In the genomic region with DNA sequence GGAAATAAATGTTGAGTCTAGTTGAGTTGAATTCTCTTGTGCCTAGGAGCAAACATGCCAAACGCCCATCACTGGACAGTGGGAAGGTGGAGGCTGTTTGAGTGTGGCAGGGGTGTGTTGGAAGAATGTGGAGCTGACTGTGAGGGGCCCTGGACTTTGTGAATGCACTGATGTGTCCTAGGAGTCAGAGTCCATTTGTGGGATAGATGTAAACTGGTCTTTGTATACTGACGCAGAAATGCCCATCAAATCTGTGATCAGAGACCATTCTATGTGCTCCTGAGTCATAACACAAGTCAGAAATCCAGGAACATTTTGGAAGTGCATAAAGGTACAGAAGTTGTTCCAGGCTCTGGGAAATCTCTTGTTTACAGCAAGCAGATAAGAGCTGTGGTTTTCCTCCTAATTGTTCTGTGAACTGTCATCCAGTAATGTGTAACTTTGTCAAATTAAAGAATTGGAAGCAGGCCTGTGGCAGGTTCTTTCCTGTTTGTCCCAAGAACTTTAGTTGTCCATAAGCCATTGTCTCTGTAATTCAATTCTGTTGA, we compare ENCODE assay signal across 1 cellular context.
A peak's percentile ranks its signal among the peaks of the same experiment; 100 is the strongest.
TF ChIP-seq lines count a peak whose summit lies in the region.

No MANE protein-coding gene starts in this region.

TF ChIP-seq in HepG2, 621 proteins besides CTCF, POLR2A, EP300 and RAD21 (continued from another document and continues in another):
- TF ChIP-seq, protein P1, sequence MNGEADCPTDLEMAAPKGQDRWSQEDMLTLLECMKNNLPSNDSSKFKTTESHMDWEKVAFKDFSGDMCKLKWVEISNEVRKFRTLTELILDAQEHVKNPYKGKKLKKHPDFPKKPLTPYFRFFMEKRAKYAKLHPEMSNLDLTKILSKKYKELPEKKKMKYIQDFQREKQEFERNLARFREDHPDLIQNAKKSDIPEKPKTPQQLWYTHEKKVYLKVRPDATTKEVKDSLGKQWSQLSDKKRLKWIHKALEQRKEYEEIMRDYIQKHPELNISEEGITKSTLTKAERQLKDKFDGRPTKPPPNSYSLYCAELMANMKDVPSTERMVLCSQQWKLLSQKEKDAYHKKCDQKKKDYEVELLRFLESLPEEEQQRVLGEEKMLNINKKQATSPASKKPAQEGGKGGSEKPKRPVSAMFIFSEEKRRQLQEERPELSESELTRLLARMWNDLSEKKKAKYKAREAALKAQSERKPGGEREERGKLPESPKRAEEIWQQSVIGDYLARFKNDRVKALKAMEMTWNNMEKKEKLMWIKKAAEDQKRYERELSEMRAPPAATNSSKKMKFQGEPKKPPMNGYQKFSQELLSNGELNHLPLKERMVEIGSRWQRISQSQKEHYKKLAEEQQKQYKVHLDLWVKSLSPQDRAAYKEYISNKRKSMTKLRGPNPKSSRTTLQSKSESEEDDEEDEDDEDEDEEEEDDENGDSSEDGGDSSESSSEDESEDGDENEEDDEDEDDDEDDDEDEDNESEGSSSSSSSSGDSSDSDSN (CRISPR knock-in tag; IDR thresholded peaks at IDR 0.05): no peak
- TF ChIP-seq ZKSCAN8 (CRISPR knock-in tag; IDR thresholded peaks at IDR 0.05; ENCODE audit: borderline replicate concordance) (0 out of 2 replicates have a peak, but pooled peaks have one; percentile 54), ZNF672 (CRISPR knock-in tag; IDR thresholded peaks at IDR 0.05) (no peak), MAX (IDR thresholded peaks at IDR 0.05) (peak; percentile 46; the same call in 1 of the 2 replicates), ZNF121 (CRISPR knock-in tag; IDR thresholded peaks at IDR 0.05) (no peak), ZNF772 (CRISPR knock-in tag; IDR thresholded peaks at IDR 0.05) (no peak), NFE2L1 (CRISPR knock-in tag; IDR thresholded peaks at IDR 0.05; ENCODE audit: borderline replicate concordance) (no peak), TRAFD1 (CRISPR knock-in tag; IDR thresholded peaks at IDR 0.05; ENCODE audit: borderline replicate concordance) (no peak), ZFAT (CRISPR knock-in tag; conservative IDR thresholded peaks at IDR 0.05) (no peak), IKZF1 (IDR thresholded peaks at IDR 0.05) (no peak), JUND (CRISPR knock-in tag; IDR thresholded peaks at IDR 0.05) (no peak), ZNF350 (CRISPR knock-in tag; IDR thresholded peaks at IDR 0.05; ENCODE audit: borderline replicate concordance, low read depth) (no peak), RELA (CRISPR knock-in tag; IDR thresholded peaks at IDR 0.05) (no peak), MIER2 (CRISPR knock-in tag; IDR thresholded peaks at IDR 0.05) (no peak), DR1 (CRISPR knock-in tag; IDR thresholded peaks at IDR 0.05) (no peak), ISX (CRISPR knock-in tag; conservative IDR thresholded peaks at IDR 0.05) (no peak), ZBTB21 (CRISPR knock-in tag; IDR thresholded peaks at IDR 0.05) (no peak), ZNF703 (CRISPR knock-in tag; IDR thresholded peaks at IDR 0.05; ENCODE audit: borderline replicate concordance) (no peak), KLF6 (CRISPR knock-in tag; IDR thresholded peaks at IDR 0.05) (no peak), ZNF256 (CRISPR knock-in tag; conservative IDR thresholded peaks at IDR 0.05) (no peak), SATB2 (CRISPR knock-in tag; IDR thresholded peaks at IDR 0.05) (no peak), ZBTB7A (CRISPR knock-in tag; IDR thresholded peaks at IDR 0.05) (peak; percentile 37; the same call in 1 of the 2 replicates), CBX1 (IDR thresholded peaks at IDR 0.05; ENCODE audit: low read depth) (no peak), ZNF335 (CRISPR knock-in tag; IDR thresholded peaks at IDR 0.05) (no peak), ELF1 (CRISPR knock-in tag; IDR thresholded peaks at IDR 0.05) (no peak), GLMP (CRISPR knock-in tag; IDR thresholded peaks at IDR 0.05; ENCODE audit: borderline replicate concordance) (no peak), ARNT (IDR thresholded peaks at IDR 0.05) (no peak), XBP1 (CRISPR knock-in tag; IDR thresholded peaks at IDR 0.05) (no peak), GLI4 (CRISPR knock-in tag; IDR thresholded peaks at IDR 0.05; ENCODE audit: borderline replicate concordance) (no peak), ZNF407 (CRISPR knock-in tag; IDR thresholded peaks at IDR 0.05; ENCODE audit: not compliant biosample characterization) (no peak), HMG20B (CRISPR knock-in tag; conservative IDR thresholded peaks at IDR 0.05) (no peak), ERF (CRISPR knock-in tag; IDR thresholded peaks at IDR 0.05) (peak; percentile 34; the same call in 1 of the 2 replicates), ZBTB43 (CRISPR knock-in tag; conservative IDR thresholded peaks at IDR 0.05) (peak; percentile 94), HCFC1 (IDR thresholded peaks at IDR 0.05; ENCODE audit: low read depth, low read length) (no peak), ATF7 (IDR thresholded peaks at IDR 0.05) (no peak), ATF7 (CRISPR knock-in tag; IDR thresholded peaks at IDR 0.05) (no peak)
- TF ChIP-seq, protein P2, sequence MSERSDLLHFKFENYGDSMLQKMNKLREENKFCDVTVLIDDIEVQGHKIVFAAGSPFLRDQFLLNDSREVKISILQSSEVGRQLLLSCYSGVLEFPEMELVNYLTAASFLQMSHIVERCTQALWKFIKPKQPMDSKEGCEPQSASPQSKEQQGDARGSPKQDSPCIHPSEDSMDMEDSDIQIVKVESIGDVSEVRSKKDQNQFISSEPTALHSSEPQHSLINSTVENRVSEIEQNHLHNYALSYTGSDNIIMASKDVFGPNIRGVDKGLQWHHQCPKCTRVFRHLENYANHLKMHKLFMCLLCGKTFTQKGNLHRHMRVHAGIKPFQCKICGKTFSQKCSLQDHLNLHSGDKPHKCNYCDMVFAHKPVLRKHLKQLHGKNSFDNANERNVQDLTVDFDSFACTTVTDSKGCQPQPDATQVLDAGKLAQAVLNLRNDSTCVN (CRISPR knock-in tag; IDR thresholded peaks at IDR 0.05; ENCODE audit: borderline replicate concordance): no peak
- TF ChIP-seq, protein P3, sequence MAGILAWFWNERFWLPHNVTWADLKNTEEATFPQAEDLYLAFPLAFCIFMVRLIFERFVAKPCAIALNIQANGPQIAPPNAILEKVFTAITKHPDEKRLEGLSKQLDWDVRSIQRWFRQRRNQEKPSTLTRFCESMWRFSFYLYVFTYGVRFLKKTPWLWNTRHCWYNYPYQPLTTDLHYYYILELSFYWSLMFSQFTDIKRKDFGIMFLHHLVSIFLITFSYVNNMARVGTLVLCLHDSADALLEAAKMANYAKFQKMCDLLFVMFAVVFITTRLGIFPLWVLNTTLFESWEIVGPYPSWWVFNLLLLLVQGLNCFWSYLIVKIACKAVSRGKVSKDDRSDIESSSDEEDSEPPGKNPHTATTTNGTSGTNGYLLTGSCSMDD (CRISPR knock-in tag; IDR thresholded peaks at IDR 0.05): no peak
- TF ChIP-seq, protein P4, sequence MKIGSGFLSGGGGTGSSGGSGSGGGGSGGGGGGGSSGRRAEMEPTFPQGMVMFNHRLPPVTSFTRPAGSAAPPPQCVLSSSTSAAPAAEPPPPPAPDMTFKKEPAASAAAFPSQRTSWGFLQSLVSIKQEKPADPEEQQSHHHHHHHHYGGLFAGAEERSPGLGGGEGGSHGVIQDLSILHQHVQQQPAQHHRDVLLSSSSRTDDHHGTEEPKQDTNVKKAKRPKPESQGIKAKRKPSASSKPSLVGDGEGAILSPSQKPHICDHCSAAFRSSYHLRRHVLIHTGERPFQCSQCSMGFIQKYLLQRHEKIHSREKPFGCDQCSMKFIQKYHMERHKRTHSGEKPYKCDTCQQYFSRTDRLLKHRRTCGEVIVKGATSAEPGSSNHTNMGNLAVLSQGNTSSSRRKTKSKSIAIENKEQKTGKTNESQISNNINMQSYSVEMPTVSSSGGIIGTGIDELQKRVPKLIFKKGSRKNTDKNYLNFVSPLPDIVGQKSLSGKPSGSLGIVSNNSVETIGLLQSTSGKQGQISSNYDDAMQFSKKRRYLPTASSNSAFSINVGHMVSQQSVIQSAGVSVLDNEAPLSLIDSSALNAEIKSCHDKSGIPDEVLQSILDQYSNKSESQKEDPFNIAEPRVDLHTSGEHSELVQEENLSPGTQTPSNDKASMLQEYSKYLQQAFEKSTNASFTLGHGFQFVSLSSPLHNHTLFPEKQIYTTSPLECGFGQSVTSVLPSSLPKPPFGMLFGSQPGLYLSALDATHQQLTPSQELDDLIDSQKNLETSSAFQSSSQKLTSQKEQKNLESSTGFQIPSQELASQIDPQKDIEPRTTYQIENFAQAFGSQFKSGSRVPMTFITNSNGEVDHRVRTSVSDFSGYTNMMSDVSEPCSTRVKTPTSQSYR (CRISPR knock-in tag; IDR thresholded peaks at IDR 0.05; ENCODE audit: borderline replicate concordance): no peak
